15 cellular contexts compared by ENCODE assay signal in the genomic region with DNA sequence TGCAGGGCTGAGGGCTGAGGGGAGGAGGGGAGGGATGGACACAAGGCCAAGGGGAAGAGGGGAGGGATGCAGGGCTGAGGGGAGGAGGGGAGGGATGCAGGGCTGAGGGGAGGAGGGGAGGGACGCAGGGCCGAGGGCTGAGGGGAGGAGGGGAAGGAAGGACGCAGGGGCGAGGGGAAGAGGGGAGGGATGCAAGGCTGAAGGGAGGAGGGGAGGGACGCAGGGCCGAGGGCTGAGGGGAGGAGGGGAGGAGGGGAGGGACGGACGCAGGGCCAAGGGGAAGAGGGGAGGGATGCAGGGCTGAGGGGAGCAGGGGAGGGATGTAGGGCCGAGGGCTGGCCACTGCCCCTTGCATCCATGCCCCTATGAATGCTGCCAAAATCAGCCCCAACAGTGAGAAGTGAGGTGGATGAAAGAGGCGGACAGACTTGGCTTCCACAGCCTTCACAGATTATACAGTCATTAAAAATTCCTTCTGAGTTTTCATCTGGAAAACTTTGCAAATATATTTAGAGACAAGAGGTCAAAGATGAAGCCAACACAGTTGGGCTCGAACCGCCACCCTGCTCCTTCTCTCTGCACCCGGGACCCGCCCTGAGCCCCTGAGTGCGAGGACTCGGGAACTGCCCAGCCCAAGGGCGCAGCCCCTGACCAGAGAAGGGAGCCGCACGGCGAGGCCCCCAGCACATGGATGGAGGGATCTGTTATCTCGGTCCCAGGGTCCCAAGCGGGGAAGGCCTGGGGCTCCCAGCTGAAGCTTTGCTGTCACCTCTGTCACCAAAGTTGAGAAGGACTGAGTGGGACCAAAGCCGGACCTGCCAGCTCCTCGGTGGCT.
A peak's percentile ranks its signal among the peaks of the same experiment; 100 is the strongest.
DNase-seq lines count a peak whose midpoint lies in the region; ATAC-seq and TF ChIP-seq lines count a peak whose summit lies in the region.
"Had no signal": no experiment of that assay in that cellular context is flagged by ENCODE, and none has a peak within 500 bp of the region (broad histone marks: within the 10 kb centered on the region; RNA-seq: fewer than 3 reads in every experiment).

No MANE protein-coding gene starts in this region.

- H3K9me3 Mint-ChIP-seq in osteocyte (ENCODE audit: unreplicated experiment): no peaks in the 10 kb centered on the region

- H3K4me3 Mint-ChIP-seq in osteocyte (ENCODE audit: unreplicated experiment): no peak overlapping the region
- H3K4me3 Mint-ChIP-seq: activated CD8-positive, alpha-beta memory T cell treated with anti-CD3 and anti-CD28 coated beads, Interleukin-2, amount 10 ng/mL, durations not matched to agents 7 days and 5 days; activated naive CD8-positive, alpha-beta T cell had no signal

- no peak overlapping the region for H2AFZ ChIP-seq in mammary epithelial cell (ENCODE audit: low read depth, low read length)

- H3K36me3 Mint-ChIP-seq in osteocyte (ENCODE audit: unreplicated experiment): no peaks in the 10 kb centered on the region
- H3K36me3 Mint-ChIP-seq: activated CD8-positive, alpha-beta memory T cell treated with anti-CD3 and anti-CD28 coated beads, Interleukin-2, amount 10 ng/mL, durations not matched to agents 7 days and 5 days; activated naive CD8-positive, alpha-beta T cell had no signal

- no peak for DNase-seq in breast epithelium (ENCODE audit: low spot score in 2 of 2)
- no peak for DNase-seq in mammary epithelial cell
- peak; percentile 30 for DNase-seq in glomerular visceral epithelial cell (ENCODE audit: extremely low spot score)
- no peak for DNase-seq in osteocyte (ENCODE audit: extremely low spot score, unreplicated experiment)
- no peak for DNase-seq in upper lobe of left lung
- no peak for DNase-seq in iPS-NIHi11 (ENCODE audit: low spot score)
- no peak for DNase-seq in activated T-cell treated with anti-CD3 and anti-CD28 coated beads for 4 hours
- no peak for DNase-seq in NCI-H510A treated with DMSO at 0.1 percent for 48 hours (lab: John Stamatoyannopoulos, UW)
- DNase-seq: activated CD8-positive, alpha-beta memory T cell treated with anti-CD3 and anti-CD28 coated beads, Interleukin-2, amount 10 ng/mL, durations not matched to agents 7 days and 5 days; SIG-M5; stimulated activated CD4-positive, alpha-beta T cell treated with anti-CD3 and anti-CD28 coated beads, Interleukin-4, amount 100 ng/mL, for 4 hours; stimulated activated naive CD8-positive, alpha-beta T cell treated with anti-CD3 and anti-CD28 coated beads, Interleukin-15, Interleukin-2, amounts not matched to agents 100 U/mL and 50 U/mL, for 24 hours had no signal

- dilution Hi-C loops in mammary epithelial cell (cut with HindIII; ENCODE audit: low sequenced_read_pairs): no loop called here

- peaks cover 52% of the 10 kb centered on the region for H3K4me1 Mint-ChIP-seq in osteocyte (ENCODE audit: unreplicated experiment)

- no peak overlapping the region for H3K4me3 ChIP-seq in breast epithelium
- H3K4me3 ChIP-seq in mammary epithelial cell (replicated peaks in 1 of 3; ENCODE audit: insufficient read depth in 1 of 3, low read depth in 2 of 3, low read length in 3 of 3): no peak overlapping the region
- no peak overlapping the region for H3K4me3 ChIP-seq in upper lobe of left lung
- H3K4me3 ChIP-seq: K562 had no signal

- TF ChIP-seq CTCF in breast epithelium (IDR thresholded peaks at IDR 0.05): no peak
- no peak for TF ChIP-seq CTCF in mammary epithelial cell (conservative IDR thresholded peaks at IDR 0.05 in 1 of 2, IDR thresholded peaks at IDR 0.05 in 1 of 2; ENCODE audit: extremely low read depth in 1 of 2, insufficient read depth in 1 of 2, low read depth in 1 of 2, low read length in 2 of 2)
- no peak for TF ChIP-seq CTCF in osteocyte (IDR thresholded peaks at IDR 0.05)
- no peak for TF ChIP-seq CTCF in upper lobe of left lung (IDR thresholded peaks at IDR 0.05)

- H3K4me1 ChIP-seq in breast epithelium (peaks cover 5 to 10% of the 10 kb centered on the region in 2 donors), mammary epithelial cell (ENCODE audit: insufficient read depth, low read length) (no peaks in the 10 kb centered on the region), upper lobe of left lung (peaks cover 0 to 13% (median 8%) of the 10 kb centered on the region in 4 donors)

- in situ Hi-C loops in mammary epithelial cell (cut with MboI; ENCODE audit: low sequenced_read_pairs in 2 of 2): no loop called here

- no peaks in the 10 kb centered on the region for H3K79me2 ChIP-seq in mammary epithelial cell (ENCODE audit: insufficient read depth, low read length)

- TF ChIP-seq POLR2A in breast epithelium (IDR thresholded peaks at IDR 0.05) (no peak), upper lobe of left lung (IDR thresholded peaks at IDR 0.05) (no peak)

- BruUV-seq in mammary epithelial cell (replicated peaks; lab: Mats Ljungman, UMichigan): no TSS peak

- WGBS in mammary epithelial cell (ENCODE audit: low coverage, missing lambda C conversion rate): 100% methylated on average over 1 of the region's 24 CpGs
- 70 to 71% methylated on average over 20 to 22 of the region's 24 CpGs for WGBS in upper lobe of left lung, 2 donors

- no peaks in the 10 kb centered on the region for H3K27me3 Mint-ChIP-seq in osteocyte (ENCODE audit: unreplicated experiment)

- H3K27ac Mint-ChIP-seq in osteocyte (ENCODE audit: unreplicated experiment): peak overlapping the region; percentile 97
- H3K27ac Mint-ChIP-seq: activated CD8-positive, alpha-beta memory T cell treated with anti-CD3 and anti-CD28 coated beads, Interleukin-2, amount 10 ng/mL, durations not matched to agents 7 days and 5 days; activated naive CD8-positive, alpha-beta T cell had no signal

- H3K4me2 ChIP-seq in mammary epithelial cell (ENCODE audit: insufficient read depth, low read depth, low read length): no peak overlapping the region

- H3K27ac ChIP-seq in breast epithelium (peak overlapping the region; percentile 78 to 89), mammary epithelial cell (ENCODE audit: insufficient read depth, low read depth, low read length) (no peak overlapping the region), upper lobe of left lung (peak overlapping the region in 3 of 4 donors; percentile 24 to 37 (median 30))
- H3K27ac ChIP-seq: 22Rv1 had no signal

- no peak overlapping the region for H3K9ac ChIP-seq in mammary epithelial cell (ENCODE audit: insufficient read depth, low read length)

- ATAC-seq in upper lobe of left lung (ENCODE audit: low FRiP score in 2 of 2): no peak
- ATAC-seq: activated CD8-positive, alpha-beta memory T cell treated with anti-CD3 and anti-CD28 coated beads, Interleukin-2, amount 10 ng/mL, durations not matched to agents 7 days and 5 days; K562; stimulated activated naive CD8-positive, alpha-beta T cell treated with anti-CD3 and anti-CD28 coated beads, Interleukin-15, Interleukin-2, amounts not matched to agents 100 U/mL and 50 U/mL, for 24 hours had no signal

- H3K36me3 ChIP-seq in breast epithelium: no peaks in the 10 kb centered on the region
- H3K36me3 ChIP-seq in mammary epithelial cell (ENCODE audit: insufficient read depth, low read length): no peaks in the 10 kb centered on the region
- H3K36me3 ChIP-seq in upper lobe of left lung: no peaks in the 10 kb centered on the region

- H3K9me3 ChIP-seq in breast epithelium: no peaks in the 10 kb centered on the region
- peaks cover 38% of the 10 kb centered on the region for H3K9me3 ChIP-seq in mammary epithelial cell (replicated peaks; ENCODE audit: insufficient read depth, low read length)
- H3K9me3 ChIP-seq in upper lobe of left lung: no peaks in the 10 kb centered on the region

- intact Hi-C loops in breast epithelium (cut with DNase I; ENCODE audit: low total_unique reads) (no loop called here), mammary epithelial cell (cut with micrococcal nuclease) (loop anchor here (2.0 kb wide), 1 partner anchor 65 kb away; the partner anchor contains the start of gene DIP2C)

- H3K27me3 ChIP-seq in breast epithelium (no peaks in the 10 kb centered on the region), mammary epithelial cell (ENCODE audit: insufficient read depth, low read length) (no peaks in the 10 kb centered on the region), upper lobe of left lung (no peaks in the 10 kb centered on the region)

- CTCF ChIA-PET in mammary epithelial cell (lab: Charles Lee; ENCODE audit: low non-redundant PET): no interaction called here

- TF ChIP-seq EP300 in upper lobe of left lung (IDR thresholded peaks at IDR 0.05): no peak

- no peaks in the 10 kb centered on the region for H4K20me1 ChIP-seq in mammary epithelial cell (ENCODE audit: insufficient read depth, low read length)
